In genomic region chr1:15409400-15410222, GRCh38 we compare ENCODE assay signal across 8 cellular contexts. TPM values are rescaled to one million over a fixed set of nuclear protein-coding genes. Genes with fewer than 3 reads are reported as not detected.
DNase-seq lines count a peak whose midpoint lies in the region; ATAC-seq and TF ChIP-seq lines count a peak whose summit lies in the region.

TSS of gene EFHD2 (plus strand) at chr1:15409888. CDS start at chr1:15409972, 84 bp downstream.

- H3K27me3 ChIP-seq in heart right ventricle = no peaks in the 10 kb centered on the region
- no peaks in the 10 kb centered on the region for H3K27me3 ChIP-seq in prostate gland (replicated peaks; ENCODE audit: insufficient read depth)
- H3K27me3 ChIP-seq in upper lobe of right lung = no peaks in the 10 kb centered on the region

- TF ChIP-seq CTCF in HFF-Myc (IDR thresholded peaks at IDR 0.05; ENCODE audit: low read depth, low read length, missing control alignments) (no peak), heart right ventricle (IDR thresholded peaks at IDR 0.05) (no peak), prostate gland (IDR thresholded peaks at IDR 0.05) (peak in 1 of 4 experiments; percentile 29), upper lobe of right lung (IDR thresholded peaks at IDR 0.05) (no peak)

- peak within 1 kb of the TSS; percentile 79 for H3K4me3 ChIP-seq in HFF-Myc (replicated peaks; ENCODE audit: low read depth, low read length)
- peak within 1 kb of the TSS; percentile 70 to 94 (median 84) for H3K4me3 ChIP-seq in heart right ventricle
- peak within 1 kb of the TSS; percentile 89 to 94 for H3K4me3 ChIP-seq in prostate gland
- H3K4me3 ChIP-seq in upper lobe of right lung = peak within 1 kb of the TSS; percentile 68

- ATAC-seq in heart right ventricle (peak; percentile 79 to 96 (median 88)), upper lobe of right lung (peak; percentile 92)

- H3K36me3 ChIP-seq in heart right ventricle (peaks cover 0 to 18% (median 0%) of the 10 kb centered on the region in 9 donors), prostate gland (no peaks in the 10 kb centered on the region), upper lobe of right lung (no peaks in the 10 kb centered on the region)

- TF ChIP-seq POLR2A in prostate gland (IDR thresholded peaks at IDR 0.05) = peak; percentile 98

- WGBS in adipose tissue, 3 donors = 1% methylated on average over 88 to 95 of the region's 99 CpGs
- WGBS in heart right ventricle, 2 donors = 1% methylated on average over 75 to 99 of the region's 99 CpGs
- under 1% methylated on average over 79 of the region's 99 CpGs for WGBS in prostate gland

- DNase-seq in GM03348 (ENCODE audit: low spot score) (peak; percentile 97), HFF-Myc (ENCODE audit: extremely low read depth, low read depth) (peak; percentile 39), NCI-H1092 (lab: John Stamatoyannopoulos, UW) (peak; percentile 89), T-helper 1 cell (peak; percentile 79 to 90 (median 85)), heart right ventricle (peak; percentile 85 to 86), prostate gland (ENCODE audit: low spot score) (peak; percentile 78), upper lobe of right lung (peak; percentile 94)

- H3K4me1 ChIP-seq in heart right ventricle = peaks cover 7 to 58% (median 43%) of the 10 kb centered on the region in 9 donors
- H3K4me1 ChIP-seq in prostate gland (replicated peaks) = peaks cover 10% of the 10 kb centered on the region
- H3K4me1 ChIP-seq in upper lobe of right lung = peaks cover 15% of the 10 kb centered on the region

- intact Hi-C loops in heart right ventricle (cut with DNase I) (loop anchor here in 2 of 10 donors (5.0 kb wide), 1 partner anchor 67 kb away; no protein-coding TSS in a partner anchor), prostate gland (cut with DNase I) (loop anchor here (5.0 kb wide), 1 partner anchor 67 kb away; no protein-coding TSS in a partner anchor), upper lobe of right lung (cut with DNase I) (no loop called here)

- H3K27ac ChIP-seq in adipose tissue (ENCODE audit: low read depth, low read length) (no peak within 1 kb of the TSS), heart right ventricle (peak within 1 kb of the TSS in 9 of 10 donors; percentile 66 to 96 (median 81)), prostate gland (peak within 1 kb of the TSS; percentile 74 to 75), upper lobe of right lung (peak within 1 kb of the TSS; percentile 68)

- H3K9me3 ChIP-seq in heart right ventricle (no peaks in the 10 kb centered on the region), prostate gland (no peaks in the 10 kb centered on the region), upper lobe of right lung (no peaks in the 10 kb centered on the region)

RNA-seq across cellular contexts. Expression of gene EFHD2, which starts in this region (rescaled TPM):
- polyA plus RNA-seq in adipose tissue (10 to 100 TPM; 44.4 to 58.0 (median 45.1) TPM), heart right ventricle (10 to 100 TPM; 20.1 to 20.2 TPM)
- total RNA-seq in heart right ventricle (10 to 100 TPM in 9 of 10 donors, 1 to 10 TPM in 1; 9.4 to 32.1 (median 13.5) TPM), prostate gland (100 to 1,000 TPM in 1 of 2 donors, 10 to 100 TPM in 1; 69.9 to 281 TPM), upper lobe of right lung (64.3 TPM)

Comparison
In these comparisons a context has a peak if more than half of its experiments do, and no peak if none do; other contexts are left out.
1. DNase-seq: peak in every context shown above with its lines; median percentile 97 in GM03348; 94 in upper lobe of right lung; 89 in NCI-H1092; 86 in heart right ventricle; 85 in T-helper 1 cell; 78 in prostate gland; 39 in HFF-Myc.